ENCODE assay signal across 21 cellular contexts in the genomic region with DNA sequence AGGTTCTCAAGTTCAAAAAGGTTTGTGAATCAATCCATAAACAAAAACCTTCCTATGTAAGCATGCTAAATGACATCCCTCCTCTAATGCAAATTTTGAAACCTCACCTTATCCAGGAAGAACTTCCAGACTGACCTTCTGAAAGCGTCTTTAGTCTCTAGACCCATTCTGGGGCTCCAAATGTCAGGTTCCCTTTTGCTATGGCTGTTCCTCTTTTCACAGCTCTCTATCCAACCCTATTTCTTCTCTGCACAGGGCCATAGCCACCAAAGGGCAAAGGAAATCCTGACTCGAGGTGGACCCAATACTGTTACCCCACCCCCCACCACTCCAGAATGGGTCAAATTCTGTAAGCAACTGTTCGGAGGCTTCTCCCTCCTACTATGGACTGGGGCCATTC. TPM values are rescaled to one million over a fixed set of nuclear protein-coding genes. Genes with fewer than 3 reads are reported as not detected.
"Had no signal": no experiment of that assay in that cellular context is flagged by ENCODE, and none has a peak within 500 bp of the region (broad histone marks: within the 10 kb centered on the region; RNA-seq: fewer than 3 reads in every experiment).

No MANE protein-coding gene starts in this region.

- H3K27me3 Mint-ChIP-seq: progenitor cell of endocrine pancreas had no signal

- H3K36me3 ChIP-seq: esophagus squamous epithelium, left lung, lower lobe of right lung, pancreas, tibial artery, upper lobe of left lung, vagina had no signal

- H3K36me3 Mint-ChIP-seq: immature natural killer cell, memory B cell had no signal

- ATAC-seq: foreskin keratinocyte; left lung; lower lobe of right lung; pancreas; right cardiac atrium; stimulated activated naive CD8-positive, alpha-beta T cell treated with anti-CD3 and anti-CD28 coated beads, Interleukin-15, Interleukin-2, amounts not matched to agents 100 U/mL and 50 U/mL, for 24 hours had no signal

- H3K9me3 ChIP-seq: esophagus squamous epithelium, left lung, lower lobe of right lung, pancreas, tibial artery, upper lobe of left lung, vagina had no signal

- H3K27ac ChIP-seq: esophagus squamous epithelium, foreskin keratinocyte, left lung, lower lobe of right lung, pancreas, tibial artery, upper lobe of left lung, vagina had no signal

- H3K27ac Mint-ChIP-seq: immature natural killer cell, memory B cell, nephron, progenitor cell of endocrine pancreas had no signal

- DNase-seq: dermis blood vessel endothelial cell; esophagus squamous epithelium; foreskin keratinocyte; immature natural killer cell; left lung; lower lobe of right lung; midbrain; occipital lobe; pancreas; right cardiac atrium; small intestine; stimulated activated CD4-positive, alpha-beta T cell treated with anti-CD3 and anti-CD28 coated beads, Interleukin-12 subunit alpha, Interleukin-12 subunit beta, amount 100 ng/mL, for 4 hours; stimulated activated naive CD8-positive, alpha-beta T cell treated with anti-CD3 and anti-CD28 coated beads, Interleukin-15, Interleukin-2, amounts not matched to agents 100 U/mL and 50 U/mL, for 24 hours; tibial artery; upper lobe of left lung had no signal

- H3K4me1 Mint-ChIP-seq: immature natural killer cell, memory B cell had no signal

- H3K9me3 Mint-ChIP-seq: immature natural killer cell, memory B cell, nephron had no signal

- H3K4me1 ChIP-seq: esophagus squamous epithelium, foreskin keratinocyte, left lung, lower lobe of right lung, vagina had no signal

- H3K27me3 ChIP-seq: esophagus squamous epithelium, left lung, pancreas, tibial artery, upper lobe of left lung, vagina had no signal

- H3K4me3 ChIP-seq: esophagus squamous epithelium, left lung, lower lobe of right lung, pancreas, tibial artery, upper lobe of left lung, vagina had no signal

- H3K4me3 Mint-ChIP-seq: immature natural killer cell, memory B cell, nephron had no signal

RNA-seq across cellular contexts. Expression of a gene that starts 3.4 kb away (rescaled TPM):
- total RNA-seq: dermis blood vessel endothelial cell, epithelial cell of proximal tubule, foreskin keratinocyte, left lung, pancreas, progenitor cell of endocrine pancreas, vagina had no signal
- polyA plus RNA-seq: foreskin keratinocyte, immature natural killer cell, keratinocyte, pancreas had no signal

RNA-seq across cellular contexts. Expression of a gene that starts 35.6 kb away (rescaled TPM):
- total RNA-seq: dermis blood vessel endothelial cell, epithelial cell of proximal tubule, foreskin keratinocyte, pancreas, progenitor cell of endocrine pancreas, vagina had no signal
- polyA plus RNA-seq: foreskin keratinocyte, immature natural killer cell, keratinocyte had no signal

RNA-seq across cellular contexts. Expression of a gene that starts 39.2 kb away (rescaled TPM):
- total RNA-seq: dermis blood vessel endothelial cell, epithelial cell of proximal tubule, foreskin keratinocyte, progenitor cell of endocrine pancreas had no signal
- polyA plus RNA-seq: foreskin keratinocyte, immature natural killer cell, keratinocyte had no signal
